In the genomic region with DNA sequence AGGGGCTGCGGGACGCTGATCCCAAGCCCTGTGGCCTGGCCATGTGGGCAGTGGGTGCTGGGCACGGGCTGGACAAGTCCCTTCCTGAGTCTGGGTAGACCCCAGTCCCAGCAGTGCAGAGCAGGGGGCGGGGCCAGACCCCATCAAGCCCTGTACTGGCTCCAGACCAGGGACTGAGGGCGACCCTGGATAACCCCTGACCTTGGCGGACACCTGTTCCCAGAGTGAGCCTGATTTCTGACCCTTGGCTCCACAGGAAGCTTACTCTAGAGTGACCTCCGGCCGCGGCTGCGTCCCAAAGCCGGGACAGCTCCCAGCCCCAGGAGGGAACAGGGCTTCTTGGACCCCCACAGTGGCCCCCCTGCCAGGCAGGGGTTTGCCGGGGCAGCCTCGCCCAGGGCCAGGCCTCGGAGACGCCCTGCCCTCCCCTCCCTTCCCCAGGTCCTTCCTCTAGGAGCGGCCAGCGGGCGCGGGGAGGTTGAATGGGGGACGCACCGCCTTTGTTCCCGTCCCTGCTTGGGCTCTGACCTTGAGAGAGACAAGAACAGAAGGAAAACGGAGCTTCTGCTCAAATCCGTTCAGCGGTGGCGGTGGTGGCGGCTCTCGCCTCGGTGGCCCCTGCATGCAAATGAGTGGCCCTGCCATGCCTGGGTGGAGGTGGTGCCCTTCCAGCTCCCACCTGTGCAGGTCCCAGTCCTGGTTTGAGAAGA, we compare ENCODE assay signal across 1 cellular context.
TF ChIP-seq lines count a peak whose summit lies in the region.

No MANE protein-coding gene starts in this region.

TF ChIP-seq in HepG2, 621 proteins besides CTCF, POLR2A, EP300 and RAD21 (continued from another document):
- TF ChIP-seq, protein P1, sequence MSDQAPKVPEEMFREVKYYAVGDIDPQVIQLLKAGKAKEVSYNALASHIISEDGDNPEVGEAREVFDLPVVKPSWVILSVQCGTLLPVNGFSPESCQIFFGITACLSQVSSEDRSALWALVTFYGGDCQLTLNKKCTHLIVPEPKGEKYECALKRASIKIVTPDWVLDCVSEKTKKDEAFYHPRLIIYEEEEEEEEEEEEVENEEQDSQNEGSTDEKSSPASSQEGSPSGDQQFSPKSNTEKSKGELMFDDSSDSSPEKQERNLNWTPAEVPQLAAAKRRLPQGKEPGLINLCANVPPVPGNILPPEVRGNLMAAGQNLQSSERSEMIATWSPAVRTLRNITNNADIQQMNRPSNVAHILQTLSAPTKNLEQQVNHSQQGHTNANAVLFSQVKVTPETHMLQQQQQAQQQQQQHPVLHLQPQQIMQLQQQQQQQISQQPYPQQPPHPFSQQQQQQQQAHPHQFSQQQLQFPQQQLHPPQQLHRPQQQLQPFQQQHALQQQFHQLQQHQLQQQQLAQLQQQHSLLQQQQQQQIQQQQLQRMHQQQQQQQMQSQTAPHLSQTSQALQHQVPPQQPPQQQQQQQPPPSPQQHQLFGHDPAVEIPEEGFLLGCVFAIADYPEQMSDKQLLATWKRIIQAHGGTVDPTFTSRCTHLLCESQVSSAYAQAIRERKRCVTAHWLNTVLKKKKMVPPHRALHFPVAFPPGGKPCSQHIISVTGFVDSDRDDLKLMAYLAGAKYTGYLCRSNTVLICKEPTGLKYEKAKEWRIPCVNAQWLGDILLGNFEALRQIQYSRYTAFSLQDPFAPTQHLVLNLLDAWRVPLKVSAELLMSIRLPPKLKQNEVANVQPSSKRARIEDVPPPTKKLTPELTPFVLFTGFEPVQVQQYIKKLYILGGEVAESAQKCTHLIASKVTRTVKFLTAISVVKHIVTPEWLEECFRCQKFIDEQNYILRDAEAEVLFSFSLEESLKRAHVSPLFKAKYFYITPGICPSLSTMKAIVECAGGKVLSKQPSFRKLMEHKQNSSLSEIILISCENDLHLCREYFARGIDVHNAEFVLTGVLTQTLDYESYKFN (CRISPR knock-in tag; conservative IDR thresholded peaks at IDR 0.05) = peak; percentile 74
- peak; percentile 6 for TF ChIP-seq TEAD3 (CRISPR knock-in tag; optimal IDR thresholded peaks at IDR 0.05; ENCODE audit: borderline replicate concordance)
- no peak for TF ChIP-seq ZNF543 (CRISPR knock-in tag; IDR thresholded peaks at IDR 0.05)
- TF ChIP-seq ZNF563 (CRISPR knock-in tag; IDR thresholded peaks at IDR 0.05) = peak; percentile 24; the same call in 1 of the 2 replicates
- TF ChIP-seq, protein P2, sequence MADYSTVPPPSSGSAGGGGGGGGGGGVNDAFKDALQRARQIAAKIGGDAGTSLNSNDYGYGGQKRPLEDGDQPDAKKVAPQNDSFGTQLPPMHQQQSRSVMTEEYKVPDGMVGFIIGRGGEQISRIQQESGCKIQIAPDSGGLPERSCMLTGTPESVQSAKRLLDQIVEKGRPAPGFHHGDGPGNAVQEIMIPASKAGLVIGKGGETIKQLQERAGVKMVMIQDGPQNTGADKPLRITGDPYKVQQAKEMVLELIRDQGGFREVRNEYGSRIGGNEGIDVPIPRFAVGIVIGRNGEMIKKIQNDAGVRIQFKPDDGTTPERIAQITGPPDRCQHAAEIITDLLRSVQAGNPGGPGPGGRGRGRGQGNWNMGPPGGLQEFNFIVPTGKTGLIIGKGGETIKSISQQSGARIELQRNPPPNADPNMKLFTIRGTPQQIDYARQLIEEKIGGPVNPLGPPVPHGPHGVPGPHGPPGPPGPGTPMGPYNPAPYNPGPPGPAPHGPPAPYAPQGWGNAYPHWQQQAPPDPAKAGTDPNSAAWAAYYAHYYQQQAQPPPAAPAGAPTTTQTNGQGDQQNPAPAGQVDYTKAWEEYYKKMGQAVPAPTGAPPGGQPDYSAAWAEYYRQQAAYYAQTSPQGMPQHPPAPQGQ (CRISPR knock-in tag; IDR thresholded peaks at IDR 0.05; ENCODE audit: borderline replicate concordance) = no peak
- TF ChIP-seq, protein P3, sequence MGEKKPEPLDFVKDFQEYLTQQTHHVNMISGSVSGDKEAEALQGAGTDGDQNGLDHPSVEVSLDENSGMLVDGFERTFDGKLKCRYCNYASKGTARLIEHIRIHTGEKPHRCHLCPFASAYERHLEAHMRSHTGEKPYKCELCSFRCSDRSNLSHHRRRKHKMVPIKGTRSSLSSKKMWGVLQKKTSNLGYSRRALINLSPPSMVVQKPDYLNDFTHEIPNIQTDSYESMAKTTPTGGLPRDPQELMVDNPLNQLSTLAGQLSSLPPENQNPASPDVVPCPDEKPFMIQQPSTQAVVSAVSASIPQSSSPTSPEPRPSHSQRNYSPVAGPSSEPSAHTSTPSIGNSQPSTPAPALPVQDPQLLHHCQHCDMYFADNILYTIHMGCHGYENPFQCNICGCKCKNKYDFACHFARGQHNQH (CRISPR knock-in tag; IDR thresholded peaks at IDR 0.05) = no peak
- no peak for TF ChIP-seq FOXM1 (CRISPR knock-in tag; IDR thresholded peaks at IDR 0.05)
- TF ChIP-seq HMG20B (CRISPR knock-in tag; conservative IDR thresholded peaks at IDR 0.05) = peak; percentile 61; the same call in 1 of the 2 replicates
- TF ChIP-seq JARID2 (CRISPR knock-in tag; IDR thresholded peaks at IDR 0.05; ENCODE audit: insufficient replicate concordance) = no peak
- peak; percentile 68; the same call in 1 of the 2 replicates for TF ChIP-seq SALL2 (CRISPR knock-in tag; IDR thresholded peaks at IDR 0.05)
- no peak for TF ChIP-seq MIER3 (CRISPR knock-in tag; IDR thresholded peaks at IDR 0.05; ENCODE audit: borderline replicate concordance)
- 0 out of 2 replicates have a peak, but pooled peaks have one; percentile 48 for TF ChIP-seq ZSCAN31 (CRISPR knock-in tag; IDR thresholded peaks at IDR 0.05; ENCODE audit: low read depth)
- TF ChIP-seq ZNF282 (IDR thresholded peaks at IDR 0.05; ENCODE audit: partially characterized antibody) = no peak
- TF ChIP-seq IRF2 (CRISPR knock-in tag; IDR thresholded peaks at IDR 0.05) = no peak; the same call in 1 of the 2 replicates
- TF ChIP-seq BCL6 (CRISPR knock-in tag; IDR thresholded peaks at IDR 0.05) = peak; percentile 73
- peak; percentile 95 for TF ChIP-seq GFI1 (CRISPR knock-in tag; IDR thresholded peaks at IDR 0.05; ENCODE audit: borderline replicate concordance)
- TF ChIP-seq ZNF180 (CRISPR knock-in tag; IDR thresholded peaks at IDR 0.05; ENCODE audit: borderline replicate concordance, low read depth) = no peak
